9 cellular contexts compared by ENCODE assay signal in genomic region chr2:136119717-136120675, GRCh38. TPM values are rescaled to one million over a fixed set of nuclear protein-coding genes. Genes with fewer than 3 reads are reported as not detected.
DNase-seq lines count a peak whose midpoint lies in the region; ATAC-seq and TF ChIP-seq lines count a peak whose summit lies in the region.
"Had no signal": no experiment of that assay in that cellular context is flagged by ENCODE, and none has a peak within 500 bp of the region (broad histone marks: within the 10 kb centered on the region; RNA-seq: fewer than 3 reads in every experiment).

No MANE protein-coding gene starts in this region.

- H3K4me3 ChIP-seq in thoracic aorta (peak overlapping the region; percentile 74), lower leg skin (ENCODE audit: low read depth, poor library complexity, severe bottlenecking) (no peak overlapping the region), osteoblast (ENCODE audit: insufficient read depth, low read length) (no peak overlapping the region)

- no peak for DNase-seq in activated naive CD4-positive, alpha-beta T cell treated with anti-CD3 and anti-CD28 coated beads for 36 hours
- DNase-seq in activated naive CD4-positive, alpha-beta T cell (lab: John Stamatoyannopoulos, UW), result no peak
- DNase-seq in WTC11 (ENCODE audit: low spot score), result no peak
- DNase-seq in immature natural killer cell, result no peak
- no peak for DNase-seq in thoracic aorta (ENCODE audit: low spot score)
- DNase-seq in lower leg skin (ENCODE audit: low spot score in 2 of 2), result no peak
- DNase-seq in osteoblast (ENCODE audit: insufficient read length, low spot score, missing footprints), result no peak

- no peaks in the 10 kb centered on the region for H3K79me2 ChIP-seq in osteoblast (ENCODE audit: insufficient read depth, low read length)

- peaks cover 56% of the 10 kb centered on the region for H3K4me1 Mint-ChIP-seq in activated naive CD4-positive, alpha-beta T cell treated with anti-CD3 and anti-CD28 coated beads for 36 hours (ENCODE audit: low read depth)
- peaks cover 39% of the 10 kb centered on the region for H3K4me1 Mint-ChIP-seq in WTC11
- peaks cover 57 to 62% of the 10 kb centered on the region in 2 donors for H3K4me1 Mint-ChIP-seq in immature natural killer cell

- H3K4me3 Mint-ChIP-seq in activated naive CD4-positive, alpha-beta T cell treated with anti-CD3 and anti-CD28 coated beads for 36 hours, result peak overlapping the region; percentile 95
- peak overlapping the region; percentile 85 for H3K4me3 Mint-ChIP-seq in WTC11
- peak overlapping the region; percentile 96 to 99 (median 98) for H3K4me3 Mint-ChIP-seq in immature natural killer cell

- no peak for ATAC-seq in WTC11
- ATAC-seq in thoracic aorta (ENCODE audit: insufficient number of reproducible peaks, low FRiP score, low read depth), result no peak
- no peak for ATAC-seq in GM19467 (IDR thresholded peaks at IDR 0.05; ENCODE audit: unreplicated experiment)

- CTCF ChIA-PET in activated naive CD4-positive, alpha-beta T cell treated with anti-CD3 and anti-CD28 coated beads for 36 hours (lab: Charles Lee), result interaction anchor here (0.7 kb wide), 1 partner anchor 10 kb away, joined by 3 read pairs; no protein-coding TSS in a partner anchor
- CTCF ChIA-PET in WTC11 (lab: Charles Lee), result interaction anchor here (1.1 to 2.0 kb wide), 2 partner anchors 123 to 264 kb away, joined by 4 to 13 read pairs; no protein-coding TSS in a partner anchor

- 29 to 35% methylated on average over 16 of the region's 16 CpGs for WGBS in lower leg skin, 2 donors

- H3K36me3 ChIP-seq in thoracic aorta (no peaks in the 10 kb centered on the region), osteoblast (ENCODE audit: insufficient read depth, low read length) (no peaks in the 10 kb centered on the region)

- no peak for TF ChIP-seq POLR2A in lower leg skin (IDR thresholded peaks at IDR 0.05)

- no peaks in the 10 kb centered on the region for H3K27me3 ChIP-seq in thoracic aorta (replicated peaks; ENCODE audit: insufficient read depth)
- peaks cover 48% of the 10 kb centered on the region for H3K27me3 ChIP-seq in osteoblast (ENCODE audit: insufficient read depth, low read length)

- H3K27ac ChIP-seq in thoracic aorta, result no peak overlapping the region
- H3K27ac ChIP-seq in osteoblast (ENCODE audit: low read depth, low read length), result no peak overlapping the region

- TF ChIP-seq CTCF in WTC11 (IDR thresholded peaks at IDR 0.05) (no peak), thoracic aorta (IDR thresholded peaks at IDR 0.05) (no peak), lower leg skin (IDR thresholded peaks at IDR 0.05) (no peak), osteoblast (IDR thresholded peaks at IDR 0.05; ENCODE audit: extremely low read depth, low read depth, low read length) (no peak)

- no peak overlapping the region for H3K4me2 ChIP-seq in osteoblast (ENCODE audit: insufficient read depth, low read length)

- H3K4me1 ChIP-seq in thoracic aorta (ENCODE audit: control insufficient read depth in 1 of 2, low read depth in 2 of 2) (peaks cover 2 to 23% of the 10 kb centered on the region in 2 donors), osteoblast (ENCODE audit: insufficient read depth, low read length) (no peaks in the 10 kb centered on the region)

- peaks cover 14% of the 10 kb centered on the region for H3K36me3 Mint-ChIP-seq in activated naive CD4-positive, alpha-beta T cell treated with anti-CD3 and anti-CD28 coated beads for 36 hours (ENCODE audit: low read depth)
- H3K36me3 Mint-ChIP-seq in WTC11, result peaks cover 2% of the 10 kb centered on the region
- peaks cover 4 to 9% (median 6%) of the 10 kb centered on the region in 3 donors for H3K36me3 Mint-ChIP-seq in immature natural killer cell

- POLR2A ChIA-PET in WTC11 (lab: Charles Lee), result no interaction called here

- intact Hi-C loops in activated naive CD4-positive, alpha-beta T cell treated with anti-CD3 and anti-CD28 coated beads for 36 hours (cut with micrococcal nuclease), result loop anchor here (1.0 to 2.0 kb wide), 2 partner anchors 87 to 299 kb away; no protein-coding TSS in a partner anchor
- intact Hi-C loops in lower leg skin (cut with DNase I; ENCODE audit: low total_unique reads), result no loop called here

- H2AFZ ChIP-seq in osteoblast (ENCODE audit: low read length), result no peak overlapping the region

- no peaks in the 10 kb centered on the region for H4K20me1 ChIP-seq in osteoblast (ENCODE audit: insufficient read depth, low read length)

- H3K27ac Mint-ChIP-seq in activated naive CD4-positive, alpha-beta T cell treated with anti-CD3 and anti-CD28 coated beads for 36 hours, result no peak overlapping the region
- H3K27ac Mint-ChIP-seq in WTC11 (no peak overlapping the region), immature natural killer cell (peak overlapping the region; percentile 43 to 99 (median 98))

- H3K27me3 Mint-ChIP-seq in activated naive CD4-positive, alpha-beta T cell treated with anti-CD3 and anti-CD28 coated beads for 36 hours (ENCODE audit: low read depth), result no peaks in the 10 kb centered on the region
- H3K27me3 Mint-ChIP-seq in WTC11 (ENCODE audit: low read depth) (peaks cover 63% of the 10 kb centered on the region), immature natural killer cell (ENCODE audit: low read depth in 3 of 3) (peaks cover 42 to 51% (median 43%) of the 10 kb centered on the region in 3 donors)

- no peaks in the 10 kb centered on the region for H3K9me3 ChIP-seq in thoracic aorta
- H3K9me3 ChIP-seq in osteoblast (ENCODE audit: low read depth, low read length), result no peaks in the 10 kb centered on the region
- H3K9me3 ChIP-seq: body of pancreas had no signal

- H3K9me3 Mint-ChIP-seq in activated naive CD4-positive, alpha-beta T cell treated with anti-CD3 and anti-CD28 coated beads for 36 hours, result no peaks in the 10 kb centered on the region
- H3K9me3 Mint-ChIP-seq in WTC11 (no peaks in the 10 kb centered on the region), immature natural killer cell (no peaks in the 10 kb centered on the region)

TF ChIP-seq in WTC11, 78 proteins besides CTCF, POLR2A, EP300 and RAD21:
- TF ChIP-seq ATF3 (CRISPR knock-in tag; conservative IDR thresholded peaks at IDR 0.05), result no peak
- TF ChIP-seq TCF7 (CRISPR knock-in tag; IDR thresholded peaks at IDR 0.05; ENCODE audit: low read depth), result no peak
- no peak for TF ChIP-seq TP53 (CRISPR knock-in tag; IDR thresholded peaks at IDR 0.05)
- TF ChIP-seq ESRRA (CRISPR knock-in tag; IDR thresholded peaks at IDR 0.05; ENCODE audit: borderline replicate concordance), result no peak
- no peak for TF ChIP-seq ZNF671 (CRISPR knock-in tag; IDR thresholded peaks at IDR 0.05)
- no peak for TF ChIP-seq RELA (CRISPR knock-in tag; IDR thresholded peaks at IDR 0.05; ENCODE audit: borderline replicate concordance)
- TF ChIP-seq ZNF317 (CRISPR knock-in tag; IDR thresholded peaks at IDR 0.05; ENCODE audit: borderline replicate concordance, low read depth), result no peak
- no peak for TF ChIP-seq RORB (CRISPR knock-in tag; IDR thresholded peaks at IDR 0.05)
- no peak for TF ChIP-seq IRF1 (CRISPR knock-in tag; IDR thresholded peaks at IDR 0.05)
- no peak for TF ChIP-seq ZNF396 (CRISPR knock-in tag; IDR thresholded peaks at IDR 0.05; ENCODE audit: borderline replicate concordance)
- no peak for TF ChIP-seq ZNF423 (CRISPR knock-in tag; IDR thresholded peaks at IDR 0.05)
- no peak for TF ChIP-seq ZNF512 (CRISPR knock-in tag; IDR thresholded peaks at IDR 0.05; ENCODE audit: borderline replicate concordance)

RNA-seq across cellular contexts. Expression of gene CXCR4, which starts 2.0 kb away (rescaled TPM):
- 10 to 100 TPM; 70.2 to 72.6 TPM for total RNA-seq in activated naive CD4-positive, alpha-beta T cell treated with anti-CD3 and anti-CD28 coated beads for 36 hours
- total RNA-seq in WTC11 (2021), result 1.3 to 2.1 TPM (median 1.9 TPM) in 3 replicates
- 100 to 1,000 TPM; 147 to 758 (median 582) TPM for polyA plus RNA-seq in immature natural killer cell
- 10 to 100 TPM; 26.3 to 42.2 TPM for total RNA-seq in thoracic aorta
- total RNA-seq in lower leg skin, result 1 to 10 TPM; 3.9 to 10.0 (median 8.3) TPM
- total RNA-seq in osteoblast, result under 0.01 TPM in 2 replicates

Comparison
In these comparisons a context has a peak if more than half of its experiments do, and no peak if none do; other contexts are left out.
1. H3K27ac Mint-ChIP-seq: peak in immature natural killer cell (6 of 6); none in activated naive CD4-positive, alpha-beta T cell treated with anti-CD3 and anti-CD28 coated beads for 36 hours (single experiment) and WTC11 (single experiment).
2. Peak in every context shown above with its lines, with median percentiles within 50 percentile points of each other: H3K4me3 Mint-ChIP-seq.